2 cellular contexts compared by ENCODE assay signal in the genomic region with DNA sequence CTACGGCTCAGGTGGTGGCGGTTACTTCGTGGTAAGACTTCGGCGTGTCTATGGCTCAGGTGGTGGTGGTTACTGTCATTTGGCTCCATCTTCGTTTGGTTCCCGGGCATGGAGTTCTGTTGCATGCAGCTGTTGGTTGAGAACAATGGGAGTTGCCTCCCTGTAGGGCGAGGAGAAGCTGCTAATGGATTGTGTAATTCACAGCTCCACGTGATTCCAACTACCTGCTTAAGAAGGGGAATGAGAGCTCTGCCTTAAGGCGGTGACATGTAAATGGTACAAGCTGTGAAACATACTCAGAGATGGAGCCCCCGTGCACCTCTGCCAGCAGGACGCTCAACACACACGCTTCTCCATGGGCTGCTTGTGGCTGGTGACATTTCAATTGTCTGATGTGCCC.
TF ChIP-seq lines count a peak whose summit lies in the region.

No MANE protein-coding gene starts in this region.

TF ChIP-seq in Ishikawa, 13 proteins besides CTCF, POLR2A, EP300 and RAD21 (continued from another document):
- no peak for TF ChIP-seq TAF1 (IDR thresholded peaks at IDR 0.05; ENCODE audit: low read depth)
TF ChIP-seq in Ishikawa: peak in this region for 3.

TF ChIP-seq in WTC11, 78 proteins besides CTCF, POLR2A, EP300 and RAD21 (continued from another document):
- TF ChIP-seq, protein P1, sequence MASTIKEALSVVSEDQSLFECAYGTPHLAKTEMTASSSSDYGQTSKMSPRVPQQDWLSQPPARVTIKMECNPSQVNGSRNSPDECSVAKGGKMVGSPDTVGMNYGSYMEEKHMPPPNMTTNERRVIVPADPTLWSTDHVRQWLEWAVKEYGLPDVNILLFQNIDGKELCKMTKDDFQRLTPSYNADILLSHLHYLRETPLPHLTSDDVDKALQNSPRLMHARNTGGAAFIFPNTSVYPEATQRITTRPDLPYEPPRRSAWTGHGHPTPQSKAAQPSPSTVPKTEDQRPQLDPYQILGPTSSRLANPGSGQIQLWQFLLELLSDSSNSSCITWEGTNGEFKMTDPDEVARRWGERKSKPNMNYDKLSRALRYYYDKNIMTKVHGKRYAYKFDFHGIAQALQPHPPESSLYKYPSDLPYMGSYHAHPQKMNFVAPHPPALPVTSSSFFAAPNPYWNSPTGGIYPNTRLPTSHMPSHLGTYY (CRISPR knock-in tag; IDR thresholded peaks at IDR 0.05): no peak
- TF ChIP-seq FOXK1 (CRISPR knock-in tag; IDR thresholded peaks at IDR 0.05) (0 out of 2 replicates have a peak, but pooled peaks have one; percentile 45), TEAD1 (CRISPR knock-in tag; IDR thresholded peaks at IDR 0.05) (peak; percentile 68; the same call in 1 of the 2 replicates), FOXP1 (CRISPR knock-in tag; IDR thresholded peaks at IDR 0.05; ENCODE audit: borderline replicate concordance) (no peak), ZNF423 (CRISPR knock-in tag; IDR thresholded peaks at IDR 0.05) (peak; percentile 33; the same call in 1 of the 2 replicates), JAZF1 (CRISPR knock-in tag; IDR thresholded peaks at IDR 0.05) (no peak), ZNF416 (CRISPR knock-in tag; IDR thresholded peaks at IDR 0.05) (no peak), SMAD3 (CRISPR knock-in tag; IDR thresholded peaks at IDR 0.05; ENCODE audit: borderline replicate concordance) (0 out of 2 replicates have a peak, but pooled peaks have one; percentile 26), GTF2I (CRISPR knock-in tag; conservative IDR thresholded peaks at IDR 0.05) (no peak), ETV6 (CRISPR knock-in tag; IDR thresholded peaks at IDR 0.05) (peak; percentile 41; the same call in 1 of the 2 replicates)
- TF ChIP-seq, protein P2, sequence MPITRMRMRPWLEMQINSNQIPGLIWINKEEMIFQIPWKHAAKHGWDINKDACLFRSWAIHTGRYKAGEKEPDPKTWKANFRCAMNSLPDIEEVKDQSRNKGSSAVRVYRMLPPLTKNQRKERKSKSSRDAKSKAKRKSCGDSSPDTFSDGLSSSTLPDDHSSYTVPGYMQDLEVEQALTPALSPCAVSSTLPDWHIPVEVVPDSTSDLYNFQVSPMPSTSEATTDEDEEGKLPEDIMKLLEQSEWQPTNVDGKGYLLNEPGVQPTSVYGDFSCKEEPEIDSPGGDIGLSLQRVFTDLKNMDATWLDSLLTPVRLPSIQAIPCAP (CRISPR knock-in tag; IDR thresholded peaks at IDR 0.05): 0 out of 2 replicates have a peak, but pooled peaks have one; percentile 12
- TF ChIP-seq, protein P3, sequence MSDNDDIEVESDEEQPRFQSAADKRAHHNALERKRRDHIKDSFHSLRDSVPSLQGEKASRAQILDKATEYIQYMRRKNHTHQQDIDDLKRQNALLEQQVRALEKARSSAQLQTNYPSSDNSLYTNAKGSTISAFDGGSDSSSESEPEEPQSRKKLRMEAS (CRISPR knock-in tag; IDR thresholded peaks at IDR 0.05): peak; percentile 82
- TF ChIP-seq, protein P4, sequence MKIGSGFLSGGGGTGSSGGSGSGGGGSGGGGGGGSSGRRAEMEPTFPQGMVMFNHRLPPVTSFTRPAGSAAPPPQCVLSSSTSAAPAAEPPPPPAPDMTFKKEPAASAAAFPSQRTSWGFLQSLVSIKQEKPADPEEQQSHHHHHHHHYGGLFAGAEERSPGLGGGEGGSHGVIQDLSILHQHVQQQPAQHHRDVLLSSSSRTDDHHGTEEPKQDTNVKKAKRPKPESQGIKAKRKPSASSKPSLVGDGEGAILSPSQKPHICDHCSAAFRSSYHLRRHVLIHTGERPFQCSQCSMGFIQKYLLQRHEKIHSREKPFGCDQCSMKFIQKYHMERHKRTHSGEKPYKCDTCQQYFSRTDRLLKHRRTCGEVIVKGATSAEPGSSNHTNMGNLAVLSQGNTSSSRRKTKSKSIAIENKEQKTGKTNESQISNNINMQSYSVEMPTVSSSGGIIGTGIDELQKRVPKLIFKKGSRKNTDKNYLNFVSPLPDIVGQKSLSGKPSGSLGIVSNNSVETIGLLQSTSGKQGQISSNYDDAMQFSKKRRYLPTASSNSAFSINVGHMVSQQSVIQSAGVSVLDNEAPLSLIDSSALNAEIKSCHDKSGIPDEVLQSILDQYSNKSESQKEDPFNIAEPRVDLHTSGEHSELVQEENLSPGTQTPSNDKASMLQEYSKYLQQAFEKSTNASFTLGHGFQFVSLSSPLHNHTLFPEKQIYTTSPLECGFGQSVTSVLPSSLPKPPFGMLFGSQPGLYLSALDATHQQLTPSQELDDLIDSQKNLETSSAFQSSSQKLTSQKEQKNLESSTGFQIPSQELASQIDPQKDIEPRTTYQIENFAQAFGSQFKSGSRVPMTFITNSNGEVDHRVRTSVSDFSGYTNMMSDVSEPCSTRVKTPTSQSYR (CRISPR knock-in tag; IDR thresholded peaks at IDR 0.05): 0 out of 2 replicates have a peak, but pooled peaks have one; percentile 22
- TF ChIP-seq, protein P5, sequence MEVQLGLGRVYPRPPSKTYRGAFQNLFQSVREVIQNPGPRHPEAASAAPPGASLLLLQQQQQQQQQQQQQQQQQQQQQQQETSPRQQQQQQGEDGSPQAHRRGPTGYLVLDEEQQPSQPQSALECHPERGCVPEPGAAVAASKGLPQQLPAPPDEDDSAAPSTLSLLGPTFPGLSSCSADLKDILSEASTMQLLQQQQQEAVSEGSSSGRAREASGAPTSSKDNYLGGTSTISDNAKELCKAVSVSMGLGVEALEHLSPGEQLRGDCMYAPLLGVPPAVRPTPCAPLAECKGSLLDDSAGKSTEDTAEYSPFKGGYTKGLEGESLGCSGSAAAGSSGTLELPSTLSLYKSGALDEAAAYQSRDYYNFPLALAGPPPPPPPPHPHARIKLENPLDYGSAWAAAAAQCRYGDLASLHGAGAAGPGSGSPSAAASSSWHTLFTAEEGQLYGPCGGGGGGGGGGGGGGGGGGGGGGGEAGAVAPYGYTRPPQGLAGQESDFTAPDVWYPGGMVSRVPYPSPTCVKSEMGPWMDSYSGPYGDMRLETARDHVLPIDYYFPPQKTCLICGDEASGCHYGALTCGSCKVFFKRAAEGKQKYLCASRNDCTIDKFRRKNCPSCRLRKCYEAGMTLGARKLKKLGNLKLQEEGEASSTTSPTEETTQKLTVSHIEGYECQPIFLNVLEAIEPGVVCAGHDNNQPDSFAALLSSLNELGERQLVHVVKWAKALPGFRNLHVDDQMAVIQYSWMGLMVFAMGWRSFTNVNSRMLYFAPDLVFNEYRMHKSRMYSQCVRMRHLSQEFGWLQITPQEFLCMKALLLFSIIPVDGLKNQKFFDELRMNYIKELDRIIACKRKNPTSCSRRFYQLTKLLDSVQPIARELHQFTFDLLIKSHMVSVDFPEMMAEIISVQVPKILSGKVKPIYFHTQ (CRISPR knock-in tag; IDR thresholded peaks at IDR 0.05): no peak
- TF ChIP-seq, protein P6, sequence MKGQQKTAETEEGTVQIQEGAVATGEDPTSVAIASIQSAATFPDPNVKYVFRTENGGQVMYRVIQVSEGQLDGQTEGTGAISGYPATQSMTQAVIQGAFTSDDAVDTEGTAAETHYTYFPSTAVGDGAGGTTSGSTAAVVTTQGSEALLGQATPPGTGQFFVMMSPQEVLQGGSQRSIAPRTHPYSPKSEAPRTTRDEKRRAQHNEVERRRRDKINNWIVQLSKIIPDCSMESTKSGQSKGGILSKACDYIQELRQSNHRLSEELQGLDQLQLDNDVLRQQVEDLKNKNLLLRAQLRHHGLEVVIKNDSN (CRISPR knock-in tag; IDR thresholded peaks at IDR 0.05): peak; percentile 88
